ENCODE assay signal across 14 cellular contexts in genomic region chr1:218476385-218476784, GRCh38.
DNase-seq lines count a peak whose midpoint lies in the region; ATAC-seq and TF ChIP-seq lines count a peak whose summit lies in the region.
"Had no signal": no experiment of that assay in that cellular context is flagged by ENCODE, and none has a peak within 500 bp of the region (broad histone marks: within the 10 kb centered on the region; RNA-seq: fewer than 3 reads in every experiment).

No MANE protein-coding gene starts in this region.

- H3K27ac ChIP-seq in Panc1 (ENCODE audit: low read length) (peak overlapping the region; percentile 74; the same call in 1 of the 2 replicates), esophagus muscularis mucosa (replicated peaks in 1 of 4) (peak overlapping the region in 3 of 4 donors; percentile 46 to 62 (median 56)), trophoblast cell (ENCODE audit: low read depth, low read length) (no peak overlapping the region)
- H3K27ac ChIP-seq: suprapubic skin had no signal

- CTCF ChIA-PET in Panc1 (lab: Charles Lee) (no interaction called here), HEK293T (lab: Yijun Ruan, JAX) (no interaction called here)

- H3K18ac ChIP-seq in trophoblast cell (ENCODE audit: low read length) = no peak overlapping the region

- H3K14ac ChIP-seq in trophoblast cell (ENCODE audit: low read length) = no peak overlapping the region

- H3K4ac ChIP-seq in trophoblast cell (ENCODE audit: low read depth, low read length) = no peak overlapping the region

- no peak overlapping the region for H3K4me2 ChIP-seq in trophoblast cell (ENCODE audit: low read length)

- no peak overlapping the region for H3K4me3 ChIP-seq in Panc1 (ENCODE audit: low read depth in 2 of 2, low read length in 2 of 2)
- H3K4me3 ChIP-seq in esophagus muscularis mucosa = no peak overlapping the region
- no peak overlapping the region for H3K4me3 ChIP-seq in trophoblast cell (ENCODE audit: low read depth, low read length)
- H3K4me3 ChIP-seq: suprapubic skin had no signal

- H2AFZ ChIP-seq in trophoblast cell (ENCODE audit: insufficient read depth, low read length, poor library complexity) = no peak overlapping the region

- TF ChIP-seq CTCF in Panc1 (IDR thresholded peaks at IDR 0.05) = no peak
- no peak for TF ChIP-seq CTCF in esophagus muscularis mucosa (IDR thresholded peaks at IDR 0.05)

- no TSS peak for BruUV-seq in Panc1 (replicated peaks; lab: Mats Ljungman, UMichigan)

- no peaks in the 10 kb centered on the region for H3K79me2 ChIP-seq in trophoblast cell (ENCODE audit: control insufficient read depth, insufficient read depth, low read length, poor library complexity)

- no peak overlapping the region for H3K23ac ChIP-seq in trophoblast cell (ENCODE audit: low read length)

- no peak overlapping the region for H2AK5ac ChIP-seq in trophoblast cell (ENCODE audit: low read length)

- in situ Hi-C loops in Panc1 (cut with HindIII; ENCODE audit: low pct_unique_long_range_greater_than_20kb, low sequenced_read_pairs) = no loop called here

- intact Hi-C loops in Panc1 (cut with micrococcal nuclease; ENCODE audit: unreplicated experiment) = no loop called here
- intact Hi-C loops in esophagus muscularis mucosa (cut with DNase I) = no loop called here

- POLR2A ChIA-PET in Panc1 (lab: Charles Lee) = no interaction called here
- POLR2A ChIA-PET in HEK293T (lab: Yijun Ruan, JAX) = no interaction called here

- H4K91ac ChIP-seq in trophoblast cell (ENCODE audit: low read depth, low read length) = no peak overlapping the region

- H3K27me3 ChIP-seq in Panc1 (ENCODE audit: control insufficient read depth, insufficient read depth, low read length) = no peaks in the 10 kb centered on the region
- H3K27me3 ChIP-seq in esophagus muscularis mucosa = no peaks in the 10 kb centered on the region
- H3K27me3 ChIP-seq in trophoblast cell (ENCODE audit: insufficient read depth, low read length) = no peaks in the 10 kb centered on the region
- H3K27me3 ChIP-seq: suprapubic skin had no signal

- H2BK12ac ChIP-seq in trophoblast cell (ENCODE audit: low read length) = no peak overlapping the region

- no peak overlapping the region for H2BK120ac ChIP-seq in trophoblast cell (ENCODE audit: insufficient read depth, low read length, poor library complexity)

- peaks cover 14% of the 10 kb centered on the region for H3K79me1 ChIP-seq in trophoblast cell (ENCODE audit: low read length)

- no peak overlapping the region for H4K8ac ChIP-seq in trophoblast cell (ENCODE audit: low read depth, low read length)

- H2BK5ac ChIP-seq in trophoblast cell (ENCODE audit: low read depth, low read length, poor library complexity) = no peak overlapping the region

- TF ChIP-seq POLR2A in esophagus muscularis mucosa (IDR thresholded peaks at IDR 0.05; ENCODE audit: low read depth) = no peak

- DNase-seq in EL (peak; percentile 91), Panc1 (ENCODE audit: low read depth, low spot score) (peak; percentile 80), esophagus muscularis mucosa (ENCODE audit: extremely low spot score) (no peak), trophoblast cell (peak; percentile 36 to 83), COLO668 (lab: John Stamatoyannopoulos, UW; ENCODE audit: unreplicated experiment) (no peak), activated T-cell treated with anti-CD3 and anti-CD28 coated beads for 4 hours (no peak), HEK293T (ENCODE audit: extremely low spot score) (no peak)
- DNase-seq: activated CD4-positive, alpha-beta T cell treated with anti-CD3 and anti-CD28 coated beads for 4 hours; activated naive CD4-positive, alpha-beta T cell treated with Interleukin-2 at 50 U/mL for 16 hours; DMS 273 treated with DMSO at 0.1 percent for 48 hours; immature natural killer cell; occipital lobe had no signal

- H4K12ac ChIP-seq in trophoblast cell (ENCODE audit: low read depth, low read length) = no peak overlapping the region

- H3K36me3 ChIP-seq in Panc1 (ENCODE audit: control insufficient read depth, insufficient read depth, low read length) (no peaks in the 10 kb centered on the region), esophagus muscularis mucosa (no peaks in the 10 kb centered on the region), trophoblast cell (ENCODE audit: control insufficient read depth in 1 of 2, insufficient read depth in 2 of 2, low read length in 2 of 2) (no peaks in the 10 kb centered on the region)
- H3K36me3 ChIP-seq: suprapubic skin had no signal

- H3K4me1 ChIP-seq in Panc1 (ENCODE audit: control insufficient read depth, insufficient read depth, low read length) (peaks cover 14% of the 10 kb centered on the region; the same call in 1 of the 2 replicates), esophagus muscularis mucosa (peaks cover 28 to 49% (median 41%) of the 10 kb centered on the region in 4 donors), trophoblast cell (ENCODE audit: control insufficient read depth in 1 of 2, insufficient read depth in 2 of 2, low read length in 2 of 2) (peaks cover 4 to 13% of the 10 kb centered on the region in 2 experiments)

- no peak; the same call in 1 of the 2 replicates for ATAC-seq in Panc1
- ATAC-seq in HG02678 (IDR thresholded peaks at IDR 0.05; ENCODE audit: unreplicated experiment) = no peak

- 43% methylated on average over 3 of the region's 3 CpGs for whole genome bisulfite sequencing in esophagus muscularis mucosa
- no CpG with 5 or more reads among the region's 3 CpGs for WGBS in trophoblast cell (ENCODE audit: extremely low coverage, insufficient coverage, insufficient read length)

- no peak overlapping the region for H3K9ac ChIP-seq in trophoblast cell (ENCODE audit: low read length)

- no peaks in the 10 kb centered on the region; the same call in 1 of the 2 replicates for H3K9me3 ChIP-seq in Panc1 (ENCODE audit: control insufficient read depth, insufficient read depth, low read depth, low read length)
- H3K9me3 ChIP-seq in esophagus muscularis mucosa = no peaks in the 10 kb centered on the region
- H3K9me3 ChIP-seq in trophoblast cell (ENCODE audit: insufficient read depth, low read depth, low read length) = no peaks in the 10 kb centered on the region
- H3K9me3 ChIP-seq: suprapubic skin had no signal

- TF ChIP-seq EP300 in esophagus muscularis mucosa (IDR thresholded peaks at IDR 0.05) = no peak

TF ChIP-seq in HEK293T, 16 proteins besides CTCF, POLR2A, EP300 and RAD21:
- TF ChIP-seq ELF4 (IDR thresholded peaks at IDR 0.05) (no peak), ARNT (IDR thresholded peaks at IDR 0.05) (no peak), HDGF (IDR thresholded peaks at IDR 0.05; ENCODE audit: borderline replicate concordance) (no peak), NFRKB (IDR thresholded peaks at IDR 0.05) (no peak)
TF ChIP-seq in HEK293T: peak in this region for 0.

Comparison
In these comparisons a context has a peak if more than half of its experiments do, and no peak if none do; other contexts are left out.
1. DNase-seq: peak in EL (single experiment), Panc1 (single experiment) and trophoblast cell (2 of 2); none in esophagus muscularis mucosa (single experiment), COLO668 (single experiment), activated T-cell treated with anti-CD3 and anti-CD28 coated beads for 4 hours (single experiment) and HEK293T (single experiment).